In genomic region chrX:48897157-48897620, GRCh38 we compare ENCODE assay signal across 8 cellular contexts. TPM values are rescaled to one million over a fixed set of nuclear protein-coding genes. Genes with fewer than 3 reads are reported as not detected.
DNase-seq lines count a peak whose midpoint lies in the region; ATAC-seq and TF ChIP-seq lines count a peak whose summit lies in the region.

No MANE protein-coding gene starts in this region.

- peaks cover 3% of the 10 kb centered on the region for H4K20me1 ChIP-seq in H9 (ENCODE audit: control insufficient read depth, insufficient read depth, insufficient read length)

- peak overlapping the region; percentile 14 for H3K56ac ChIP-seq in H9 (ENCODE audit: insufficient read length, low read depth, low read length)

- H2AFZ ChIP-seq in H9 (ENCODE audit: low read length), result no peak overlapping the region

- no CpG with 5 or more reads among the region's 38 CpGs for WGBS in H9 (ENCODE audit: extremely low coverage, insufficient read length, low lambda C conversion rate)
- 0 to 42% (median 17%) methylated on average over 14 to 38 of the region's 38 CpGs for WGBS in heart left ventricle, 4 donors
- WGBS in ovary, 3 donors, result 28 to 61% (median 35%) methylated on average over 27 to 38 of the region's 38 CpGs

- H3K27ac Mint-ChIP-seq in H9, result peak overlapping the region; percentile 94 to 96 (median 95)

- H3K14ac ChIP-seq in H9 (ENCODE audit: insufficient read depth, low read length), result peak overlapping the region; percentile 82

- H2BK120ac ChIP-seq in H9 (ENCODE audit: low read depth, low read length, poor library complexity, severe bottlenecking), result no peak overlapping the region

- H3K4me3 Mint-ChIP-seq in H9, result peak overlapping the region; percentile 76 to 94

- no peak overlapping the region for H2BK20ac ChIP-seq in H9 (ENCODE audit: low read depth, low read length, poor library complexity, severe bottlenecking)

- H3K9me3 ChIP-seq in H9 (ENCODE audit: control insufficient read depth, low read depth, low read length), result no peaks in the 10 kb centered on the region
- no peaks in the 10 kb centered on the region for H3K9me3 ChIP-seq in SK-N-MC (ENCODE audit: low read depth, low read length)
- peaks cover 0 to 10% (median 0%) of the 10 kb centered on the region in 12 donors for H3K9me3 ChIP-seq in heart left ventricle
- no peaks in the 10 kb centered on the region for H3K9me3 ChIP-seq in ovary

- H3K4me2 ChIP-seq in H9 (ENCODE audit: insufficient read depth, insufficient read length, low read length), result peak overlapping the region; percentile 79

- H3K27ac ChIP-seq in H9 (ENCODE audit: insufficient read length, low read depth, low read length) (peak overlapping the region; percentile 91), SK-N-MC (peak overlapping the region; percentile 92), heart left ventricle (peak overlapping the region; percentile 89 to 97 (median 94)), ovary (peak overlapping the region; percentile 91 to 92)

- DNase-seq in D341Med (ENCODE audit: low spot score) (peak; percentile 74), H9 (peak; percentile 85), NAMALWA (ENCODE audit: low spot score) (peak; percentile 54), SK-N-MC (ENCODE audit: low read depth, low spot score) (no peak), amniotic stem cell (lab: John Stamatoyannopoulos, UW) (peak; percentile 8), heart left ventricle (peak; percentile 74 to 83 (median 78)), ovary (peak; percentile 83 to 88 (median 87)), GM10248 (ENCODE audit: extremely low spot score) (no peak)

- H3T11ph ChIP-seq in H9 (ENCODE audit: low read length), result no peak overlapping the region

- H2BK15ac ChIP-seq in H9 (ENCODE audit: low read depth, low read length), result no peak overlapping the region

- no peaks in the 10 kb centered on the region for H3K27me3 ChIP-seq in H9 (ENCODE audit: insufficient read depth, low read length)
- H3K27me3 ChIP-seq in heart left ventricle, result no peaks in the 10 kb centered on the region
- H3K27me3 ChIP-seq in ovary, result no peaks in the 10 kb centered on the region

- no peak overlapping the region for H2BK12ac ChIP-seq in H9 (ENCODE audit: insufficient read length, low read depth, low read length)

- peak overlapping the region; percentile 24 for H2BK5ac ChIP-seq in H9 (ENCODE audit: insufficient read length, low read length)

- H3K79me1 ChIP-seq in H9 (ENCODE audit: insufficient read depth, low read depth, low read length, poor library complexity, severe bottlenecking), result peaks cover 3% of the 10 kb centered on the region

- intact Hi-C loops in heart left ventricle (cut with DNase I), result loop anchor here in 5 of 10 donors (10.0 kb wide), 3 partner anchors 92 to 202 kb away; partner anchors contain the start of genes HDAC6 (in 3 of the 5) and SUV39H1 (in 1 of the 5)
- intact Hi-C loops in ovary (cut with DNase I), result no loop called here

- H3K4me1 ChIP-seq in H9 (ENCODE audit: insufficient read depth, low read length), result no peaks in the 10 kb centered on the region
- peaks cover 0 to 20% (median 10%) of the 10 kb centered on the region in 12 donors for H3K4me1 ChIP-seq in heart left ventricle
- H3K4me1 ChIP-seq in ovary (ENCODE audit: insufficient read depth), result peaks cover 3% of the 10 kb centered on the region

- H4K8ac ChIP-seq in H9 (replicated peaks; ENCODE audit: insufficient read length, low read depth, low read length), result no peak overlapping the region

- peak overlapping the region; percentile 87 for H3K18ac ChIP-seq in H9 (ENCODE audit: insufficient read length, low read depth, low read length)

- H3K4me3 ChIP-seq in SK-N-MC (peak overlapping the region; percentile 91), heart left ventricle (peak overlapping the region; percentile 33 to 88 (median 77)), ovary (peak overlapping the region; percentile 78)

- CTCF ChIA-PET in GM10248 (lab: Yijun Ruan, JAX), result interaction anchor here (1.2 to 2.7 kb wide), 3 partner anchors 50 to 248 kb away, joined by 3 to 11 read pairs (median 3); no protein-coding TSS in a partner anchor

- H3K36me3 Mint-ChIP-seq in H9 (ENCODE audit: insufficient read depth in 1 of 3, low read depth in 3 of 3), result peaks cover 31 to 50% (median 41%) of the 10 kb centered on the region in 3 experiments

- no peak overlapping the region for H3K4ac ChIP-seq in H9 (ENCODE audit: low read depth, low read length)

- POLR2A ChIA-PET in GM10248 (lab: Yijun Ruan, JAX), result interaction anchor here (0.8 to 1.2 kb wide), 4 partner anchors 9 to 18 kb away, joined by 3 to 4 read pairs (median 4); partner anchors contain the start of gene SLC35A2

- H3K27me3 Mint-ChIP-seq in H9 (ENCODE audit: low read depth), result peaks cover 1% of the 10 kb centered on the region; the same call in 1 of the 2 replicates

- no peak overlapping the region for H3K23ac ChIP-seq in H9 (ENCODE audit: insufficient read length, low read depth, low read length)

- peaks cover 17% of the 10 kb centered on the region; the same call in 1 of the 2 replicates for H3K36me3 ChIP-seq in SK-N-MC (ENCODE audit: insufficient read depth, low read length)
- H3K36me3 ChIP-seq in heart left ventricle, result peaks cover 0 to 38% (median 22%) of the 10 kb centered on the region in 9 donors
- no peaks in the 10 kb centered on the region for H3K36me3 ChIP-seq in ovary

- peak; percentile 21 to 76 (median 62) for ATAC-seq in heart left ventricle

- H3K79me2 ChIP-seq in H9 (ENCODE audit: insufficient read depth, low read length), result no peaks in the 10 kb centered on the region; the same call in 1 of the 2 replicates

- peak overlapping the region; percentile 85 for H3K9ac ChIP-seq in H9 (ENCODE audit: extremely low read depth, insufficient read length, low read length)
- H3K9ac ChIP-seq in SK-N-MC (ENCODE audit: insufficient read length), result peak overlapping the region; percentile 87

- TF ChIP-seq EP300 in ovary (IDR thresholded peaks at IDR 0.05), result peak; percentile 27

- TF ChIP-seq POLR2A in heart left ventricle (IDR thresholded peaks at IDR 0.05) (no peak), ovary (IDR thresholded peaks at IDR 0.05) (no peak)

- TF ChIP-seq CTCF in H9 (conservative IDR thresholded peaks at IDR 0.05) (no peak), heart left ventricle (IDR thresholded peaks at IDR 0.05) (no peak), ovary (IDR thresholded peaks at IDR 0.05) (peak in 1 of 3 donors; percentile 5), GM10248 (IDR thresholded peaks at IDR 0.05; ENCODE audit: control extremely low read depth, extremely low read depth, low read depth, missing control alignments) (no peak)

- H3K23me2 ChIP-seq in H9 (ENCODE audit: insufficient read length, low read depth, low read length, poor library complexity, severe bottlenecking), result peaks cover 10% of the 10 kb centered on the region

- H2AK5ac ChIP-seq in H9 (ENCODE audit: insufficient read length, low read length), result no peak overlapping the region

- no peak overlapping the region for H4K91ac ChIP-seq in H9 (ENCODE audit: insufficient read length, low read depth, low read length)

- H3K9me3 Mint-ChIP-seq in H9, result peaks cover 78 to 81% of the 10 kb centered on the region in 2 experiments

- peaks cover 0 to 8% of the 10 kb centered on the region in 2 experiments; a peak in 2 of 4 replicates for H3K4me1 Mint-ChIP-seq in H9

- peak overlapping the region; percentile 13 for H4K5ac ChIP-seq in H9 (ENCODE audit: insufficient read length, low read depth, low read length)

RNA-seq across cellular contexts. Expression of gene TIMM17B, which starts 0.4 kb away (rescaled TPM):
- total RNA-seq in H9 (2021) (89.0 and 89.7 TPM in 2 replicates), heart left ventricle (10 to 100 TPM; 57.1 to 86.9 (median 71.0) TPM), ovary (10 to 100 TPM; 28.1 to 43.9 (median 32.8) TPM)
- polyA plus RNA-seq in heart left ventricle (10 to 100 TPM; 74.0 to 91.0 TPM), ovary (10 to 100 TPM in 1 of 2 donors, 1 to 10 TPM in 1; 7.2 to 37.2 TPM)

RNA-seq across cellular contexts. Expression of gene PQBP1, which starts 0.5 kb away (rescaled TPM):
- total RNA-seq in H9 (2021), result 87.5 and 87.9 TPM in 2 replicates
- 10 to 100 TPM; 45.3 to 67.0 (median 52.9) TPM for total RNA-seq in heart left ventricle
- 10 to 100 TPM; 88.0 to 99.0 TPM for polyA plus RNA-seq in heart left ventricle
- 100 to 1,000 TPM in 5 of 7 donors, 10 to 100 TPM in 2; 85.8 to 149 (median 105) TPM for total RNA-seq in ovary
- polyA plus RNA-seq in ovary, result 100 to 1,000 TPM in 1 of 2 donors, 10 to 100 TPM in 1; 71.2 to 145 TPM

RNA-seq across cellular contexts. Expression of gene SLC35A2, which starts 14.3 kb away (rescaled TPM):
- total RNA-seq in H9 (2021), result 29.1 and 32.9 TPM in 2 replicates
- total RNA-seq in heart left ventricle, result 10 to 100 TPM; 10.5 to 23.3 (median 14.4) TPM
- polyA plus RNA-seq in heart left ventricle, result 10 to 100 TPM in 1 of 2 donors, 1 to 10 TPM in 1; 6.1 to 28.5 TPM
- 10 to 100 TPM in 4 of 7 donors, 1 to 10 TPM in 3; 8.2 to 18.8 (median 12.5) TPM for total RNA-seq in ovary
- polyA plus RNA-seq in ovary, result 10 to 100 TPM; 10.3 to 14.3 TPM

RNA-seq across cellular contexts. Expression of gene PIM2, which starts 21.6 kb away (rescaled TPM):
- 154 and 163 TPM in 2 replicates for total RNA-seq in H9 (2021)
- total RNA-seq in heart left ventricle, result 10 to 100 TPM in 2 of 9 donors, 1 to 10 TPM in 7; 2.3 to 13.3 (median 3.5) TPM
- 1 to 10 TPM; 2.0 to 5.4 TPM for polyA plus RNA-seq in heart left ventricle
- 10 to 100 TPM in 1 of 7 donors, 1 to 10 TPM in 6; 6.3 to 13.0 (median 8.8) TPM for total RNA-seq in ovary
- 10 to 100 TPM in 1 of 2 donors, 1 to 10 TPM in 1; 8.9 to 22.9 TPM for polyA plus RNA-seq in ovary

Comparison
In these comparisons a context has a peak if more than half of its experiments do, and no peak if none do; other contexts are left out.
1. DNase-seq: peak in D341Med (single experiment), H9 (single experiment), NAMALWA (single experiment), amniotic stem cell (single experiment), heart left ventricle (5 of 5) and ovary (5 of 5); none in SK-N-MC (single experiment) and GM10248 (single experiment).
2. Peak in every context shown above with its lines, with median percentiles within 50 percentile points of each other: H3K27ac ChIP-seq and H3K4me3 ChIP-seq.